In the genomic region with DNA sequence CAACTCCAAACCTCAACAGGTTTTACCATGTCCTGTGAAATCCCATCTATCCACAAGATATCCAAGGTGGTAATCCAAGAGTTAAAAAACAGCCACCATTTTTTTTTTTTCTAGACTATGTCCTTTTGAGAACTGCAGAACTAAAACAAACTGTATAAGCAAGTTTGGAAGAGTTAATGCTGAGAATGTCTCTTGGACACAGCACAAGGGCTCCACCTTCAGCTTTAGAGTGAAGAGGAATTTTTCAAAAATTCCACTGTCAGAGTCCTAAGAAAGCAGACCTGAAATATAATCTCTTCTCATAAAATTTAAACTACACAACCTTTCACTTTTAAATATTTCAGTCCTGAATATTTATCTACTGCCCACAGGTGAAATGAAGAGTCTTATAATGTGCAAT, we compare ENCODE assay signal across 13 cellular contexts.
DNase-seq lines count a peak whose midpoint lies in the region; ATAC-seq and TF ChIP-seq lines count a peak whose summit lies in the region.
"Had no signal": no experiment of that assay in that cellular context is flagged by ENCODE, and none has a peak within 500 bp of the region (broad histone marks: within the 10 kb centered on the region; RNA-seq: fewer than 3 reads in every experiment).

No MANE protein-coding gene starts in this region.

- no peaks in the 10 kb centered on the region for H3K4me1 ChIP-seq in adipocyte (ENCODE audit: control insufficient read depth, insufficient read depth, low read length)
- no peaks in the 10 kb centered on the region for H3K4me1 ChIP-seq in neuronal stem cell (ENCODE audit: control insufficient read depth in 2 of 2, insufficient read depth in 1 of 2, low read depth in 1 of 2, low read length in 2 of 2)
- H3K4me1 ChIP-seq in left lung = no peaks in the 10 kb centered on the region

- H3K36me3 ChIP-seq in adipocyte (ENCODE audit: control insufficient read depth, insufficient read depth, low read length, severe bottlenecking) (no peaks in the 10 kb centered on the region), neuronal stem cell (replicated peaks in 1 of 2; ENCODE audit: control insufficient read depth in 2 of 2, insufficient read depth in 2 of 2, low read length in 2 of 2) (no peaks in the 10 kb centered on the region), left lung (no peaks in the 10 kb centered on the region)

- intact Hi-C loops in left lung (cut with DNase I) = no loop called here

- H3K27ac ChIP-seq in neuronal stem cell (replicated peaks; ENCODE audit: low read length) (no peak overlapping the region), left lung (no peak overlapping the region)

- H2BK12ac ChIP-seq in neuronal stem cell (ENCODE audit: low read length) = no peak overlapping the region

- H3K9me3 ChIP-seq in adipocyte (ENCODE audit: control insufficient read depth, low read length) (no peaks in the 10 kb centered on the region), neuronal stem cell (replicated peaks in 1 of 2; ENCODE audit: control insufficient read depth in 2 of 2, insufficient read depth in 1 of 2, low read depth in 1 of 2, low read length in 2 of 2) (no peaks in the 10 kb centered on the region), left lung (no peaks in the 10 kb centered on the region)

- no peak overlapping the region for H3K4me2 ChIP-seq in neuronal stem cell (ENCODE audit: insufficient read depth, low read length, poor library complexity, severe bottlenecking)

- H3K23ac ChIP-seq in neuronal stem cell (ENCODE audit: low read depth, low read length, poor library complexity) = no peak overlapping the region

- H2BK5ac ChIP-seq in neuronal stem cell (ENCODE audit: low read length) = no peak overlapping the region

- H3K4me3 ChIP-seq in GM12864 (ENCODE audit: low read depth, low read length) (no peak overlapping the region), adipocyte (ENCODE audit: low read length) (no peak overlapping the region), neuronal stem cell (ENCODE audit: low read length in 2 of 2) (no peak overlapping the region), left lung (no peak overlapping the region)

- no peak overlapping the region for H4K8ac ChIP-seq in neuronal stem cell (ENCODE audit: low read depth, low read length)

- peak; percentile 8 for TF ChIP-seq CTCF in GM12864 (IDR thresholded peaks at IDR 0.05; ENCODE audit: low read depth, low read length, missing control alignments)
- TF ChIP-seq CTCF in left lung (IDR thresholded peaks at IDR 0.05) = no peak

- H3K79me1 ChIP-seq in neuronal stem cell (ENCODE audit: low read depth, low read length) = no peaks in the 10 kb centered on the region

- ATAC-seq in left lung = no peak
- ATAC-seq: T-helper 17 cell had no signal

- H3K9ac ChIP-seq in adipocyte (ENCODE audit: low read length) (no peak overlapping the region), neuronal stem cell (ENCODE audit: low read depth, low read length, poor library complexity) (no peak overlapping the region)

- no peak overlapping the region for H2AFZ ChIP-seq in neuronal stem cell (ENCODE audit: low read length)

- no peak for DNase-seq in GM12864 (ENCODE audit: low read depth)
- peak; percentile 9 for DNase-seq in NAMALWA (ENCODE audit: low spot score)
- peak; percentile 1 for DNase-seq in adipocyte (ENCODE audit: low read depth)
- peak; percentile 4 for DNase-seq in neuronal stem cell (ENCODE audit: low spot score)
- DNase-seq in effector CD8-positive, alpha-beta T cell (lab: John Stamatoyannopoulos, UW) = no peak
- no peak for DNase-seq in activated gamma-delta T cell treated with Interleukin-2 at 50 U/mL for 16 hours
- DNase-seq in NCI-H524 treated with DMSO at 0.1 percent for 48 hours (lab: John Stamatoyannopoulos, UW) = no peak
- no peak for DNase-seq in left lung
- DNase-seq: activated effector memory CD4-positive, alpha-beta T cell treated with anti-CD3 and anti-CD28 coated beads, Interleukin-2, amount 50 U/mL, for 16 hours; NCI-H2227 treated with DMSO at 0.1 percent for 48 hours; stimulated activated CD4-positive, alpha-beta T cell treated with anti-CD3 and anti-CD28 coated beads, Interleukin-12 subunit alpha, Interleukin-12 subunit beta, amount 100 ng/mL, for 4 hours; stimulated activated naive CD4-positive, alpha-beta T cell; T-helper 17 cell had no signal

- no peak overlapping the region for H2AK5ac ChIP-seq in neuronal stem cell (ENCODE audit: low read depth, low read length)

- no peak overlapping the region for H4K91ac ChIP-seq in neuronal stem cell (ENCODE audit: low read depth, low read length, poor library complexity)

- H2BK15ac ChIP-seq in neuronal stem cell (ENCODE audit: low read length) = no peak overlapping the region

- H3K18ac ChIP-seq in neuronal stem cell (ENCODE audit: low read length) = no peak overlapping the region

- no peaks in the 10 kb centered on the region for H3K27me3 ChIP-seq in adipocyte (replicated peaks; ENCODE audit: control insufficient read depth, insufficient read depth, low read length)
- H3K27me3 ChIP-seq in neuronal stem cell (ENCODE audit: control insufficient read depth in 3 of 3, insufficient read depth in 3 of 3, low read depth in 1 of 3, low read length in 3 of 3) = no peaks in the 10 kb centered on the region
- no peaks in the 10 kb centered on the region for H3K27me3 ChIP-seq in left lung

- no peak overlapping the region for H3K4ac ChIP-seq in neuronal stem cell (ENCODE audit: low read length)

- no peak overlapping the region for H2BK120ac ChIP-seq in neuronal stem cell (ENCODE audit: low read depth, low read length)

- H3K14ac ChIP-seq in neuronal stem cell (ENCODE audit: low read length) = no peak overlapping the region

Comparison
In these comparisons a context has a peak if more than half of its experiments do, and no peak if none do; other contexts are left out.
1. DNase-seq: peak in NAMALWA (single experiment), adipocyte (single experiment) and neuronal stem cell (single experiment); none in GM12864 (single experiment), effector CD8-positive, alpha-beta T cell (single experiment), activated gamma-delta T cell treated with Interleukin-2 at 50 U/mL for 16 hours (single experiment), NCI-H524 treated with DMSO at 0.1 percent for 48 hours (single experiment) and left lung (0 of 2).